In the genomic region with DNA sequence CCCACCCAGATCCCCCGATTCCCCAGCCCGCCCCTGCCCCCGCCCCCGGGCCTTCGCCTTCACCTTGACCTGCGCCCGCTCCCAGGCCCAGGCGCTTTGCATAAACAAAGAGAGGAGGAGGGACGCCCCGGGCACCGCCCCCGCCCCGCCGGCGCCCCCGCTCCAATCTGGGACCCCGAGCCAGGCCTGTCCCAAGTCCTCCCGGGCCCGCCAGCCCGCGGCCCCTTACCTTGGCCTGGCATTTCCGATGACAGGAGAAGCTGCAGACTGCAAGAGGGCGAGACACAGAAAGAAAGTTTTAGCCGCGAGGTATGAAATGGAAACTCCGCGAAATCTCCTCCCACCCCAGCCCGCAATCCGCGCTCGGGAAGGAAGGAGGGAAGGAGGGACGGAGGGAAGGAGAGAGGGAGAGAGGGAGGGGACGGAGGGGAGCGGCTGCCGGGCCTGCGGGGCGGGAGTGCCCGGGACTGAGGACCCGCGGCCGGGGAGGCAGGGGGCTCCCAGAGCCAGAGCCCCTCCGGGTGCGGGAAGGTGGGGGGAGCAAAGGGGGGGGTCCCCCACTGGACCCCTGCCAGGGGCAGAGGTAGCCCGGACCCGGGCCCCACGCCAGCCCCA, we compare ENCODE assay signal across 11 cellular contexts. TPM values are rescaled to one million over a fixed set of nuclear protein-coding genes. Genes with fewer than 3 reads are reported as not detected.
DNase-seq lines count a peak whose midpoint lies in the region; ATAC-seq and TF ChIP-seq lines count a peak whose summit lies in the region.
"Had no signal": no experiment of that assay in that cellular context is flagged by ENCODE, and none has a peak within 500 bp of the region (broad histone marks: within the 10 kb centered on the region; RNA-seq: fewer than 3 reads in every experiment).

No MANE protein-coding gene starts in this region.

- H3K27me3 ChIP-seq in Peyer's patch (no peaks in the 10 kb centered on the region), lung (ENCODE audit: control insufficient read depth, insufficient read depth) (no peaks in the 10 kb centered on the region), suprapubic skin (no peaks in the 10 kb centered on the region)

- H3K4me1 ChIP-seq in Peyer's patch = peaks cover 0 to 17% (median 0%) of the 10 kb centered on the region in 4 donors
- H3K4me1 ChIP-seq in lung (ENCODE audit: control insufficient read depth in 2 of 2, insufficient read depth in 2 of 2, low read length in 2 of 2) = peaks cover 25 to 32% of the 10 kb centered on the region in 2 donors
- peaks cover 48% of the 10 kb centered on the region for H3K4me1 ChIP-seq in suprapubic skin

- no peak for TF ChIP-seq EP300 in suprapubic skin (IDR thresholded peaks at IDR 0.05)

- CTCF ChIA-PET in activated naive CD4-positive, alpha-beta T cell treated with anti-CD3 and anti-CD28 coated beads for 36 hours (lab: Charles Lee) = no interaction called here

- WGBS in lung, 2 donors = 27 to 64% methylated on average over 36 to 46 of the region's 46 CpGs
- WGBS in suprapubic skin = 31% methylated on average over 38 of the region's 46 CpGs

- no peaks in the 10 kb centered on the region for H3K36me3 Mint-ChIP-seq in activated naive CD4-positive, alpha-beta T cell treated with anti-CD3 and anti-CD28 coated beads for 36 hours (ENCODE audit: low read depth)

- H3K27ac ChIP-seq in Peyer's patch (peak overlapping the region; percentile 58 to 86 (median 66)), lung (ENCODE audit: low read depth in 1 of 2, low read length in 1 of 2) (peak overlapping the region; percentile 65 to 72), suprapubic skin (peak overlapping the region; percentile 73)

- H3K4me1 Mint-ChIP-seq in activated naive CD4-positive, alpha-beta T cell treated with anti-CD3 and anti-CD28 coated beads for 36 hours (ENCODE audit: low read depth) = no peaks in the 10 kb centered on the region
- H3K4me1 Mint-ChIP-seq: central memory CD8-positive, alpha-beta T cell had no signal

- no peak overlapping the region for H3K4me3 Mint-ChIP-seq in activated naive CD4-positive, alpha-beta T cell treated with anti-CD3 and anti-CD28 coated beads for 36 hours
- H3K4me3 Mint-ChIP-seq: central memory CD8-positive, alpha-beta T cell had no signal

- no peaks in the 10 kb centered on the region for H3K36me3 ChIP-seq in Peyer's patch
- H3K36me3 ChIP-seq in lung (ENCODE audit: control insufficient read depth in 2 of 2, insufficient read depth in 2 of 2, low read length in 2 of 2) = no peaks in the 10 kb centered on the region
- peaks cover 5% of the 10 kb centered on the region for H3K36me3 ChIP-seq in suprapubic skin

- peaks cover 2% of the 10 kb centered on the region for H3K27me3 Mint-ChIP-seq in activated naive CD4-positive, alpha-beta T cell treated with anti-CD3 and anti-CD28 coated beads for 36 hours (ENCODE audit: low read depth)

- ATAC-seq in esophagus mucosa (peak; percentile 4), lung (ENCODE audit: insufficient read depth, low FRiP score) (no peak), GM19467 (IDR thresholded peaks at IDR 0.05; ENCODE audit: unreplicated experiment) (no peak)

- no peaks in the 10 kb centered on the region for H3K9me3 ChIP-seq in Peyer's patch
- no peaks in the 10 kb centered on the region for H3K9me3 ChIP-seq in lung (ENCODE audit: control insufficient read depth in 2 of 2, insufficient read depth in 1 of 2, low read length in 1 of 2)
- no peaks in the 10 kb centered on the region for H3K9me3 ChIP-seq in suprapubic skin

- TF ChIP-seq POLR2A in Peyer's patch (IDR thresholded peaks at IDR 0.05) (no peak), suprapubic skin (IDR thresholded peaks at IDR 0.05) (no peak)

- DNase-seq in Peyer's patch (peak in 1 of 3 donors; percentile 43), lung (ENCODE audit: low spot score) (no peak), suprapubic skin (ENCODE audit: low spot score in 2 of 2) (peak; percentile 62 to 74)
- no peak for DNase-seq in activated CD4-positive, alpha-beta T cell treated with anti-CD3 and anti-CD28 coated beads, Interleukin-2, amount 50 U/mL, for 1 hour
- no peak for DNase-seq in activated naive CD4-positive, alpha-beta T cell treated with anti-CD3 and anti-CD28 coated beads for 36 hours
- DNase-seq in activated naive CD4-positive, alpha-beta T cell treated with Interleukin-2 at 50 U/mL for 16 hours = no peak
- DNase-seq: Karpas-422 had no signal

- H3K9me3 Mint-ChIP-seq in activated naive CD4-positive, alpha-beta T cell treated with anti-CD3 and anti-CD28 coated beads for 36 hours = no peaks in the 10 kb centered on the region
- H3K9me3 Mint-ChIP-seq: central memory CD8-positive, alpha-beta T cell had no signal

- intact Hi-C loops in activated naive CD4-positive, alpha-beta T cell treated with anti-CD3 and anti-CD28 coated beads for 36 hours (cut with micrococcal nuclease) = no loop called here

- TF ChIP-seq CTCF in Peyer's patch (IDR thresholded peaks at IDR 0.05) = no peak
- no peak for TF ChIP-seq CTCF in lung (IDR thresholded peaks at IDR 0.05; ENCODE audit: control extremely low read depth, extremely low read depth)
- TF ChIP-seq CTCF in suprapubic skin (IDR thresholded peaks at IDR 0.05) = no peak

- no peak overlapping the region for H3K27ac Mint-ChIP-seq in activated naive CD4-positive, alpha-beta T cell treated with anti-CD3 and anti-CD28 coated beads for 36 hours

- H3K4me3 ChIP-seq in Peyer's patch (peak overlapping the region; percentile 24 to 56 (median 40)), lung (peak overlapping the region; percentile 30), suprapubic skin (peak overlapping the region; percentile 49)

RNA-seq across cellular contexts. Expression of gene TNS1, which starts 24.2 kb away (rescaled TPM):
- 100 to 1,000 TPM in 2 of 4 donors, 10 to 100 TPM in 2; 23.1 to 156 (median 81.1) TPM for total RNA-seq in Peyer's patch
- 27.7 TPM for total RNA-seq in esophagus mucosa
- total RNA-seq in lung = 100 to 1,000 TPM; 308 to 377 TPM
- 100 to 1,000 TPM in 1 of 2 donors, 10 to 100 TPM in 1; 67.0 to 108 TPM for polyA plus RNA-seq in lung
- 100 to 1,000 TPM in 2 of 4 donors, 10 to 100 TPM in 2; 64.1 to 145 (median 99.5) TPM for total RNA-seq in suprapubic skin
- under 1 TPM; 0.40 to 0.74 TPM for total RNA-seq in activated naive CD4-positive, alpha-beta T cell treated with anti-CD3 and anti-CD28 coated beads for 36 hours
- total RNA-seq: G401 had no signal

Comparison
In these comparisons a context has a peak if more than half of its experiments do, and no peak if none do; other contexts are left out.
1. DNase-seq: peak in suprapubic skin (2 of 2); none in lung (single experiment), activated CD4-positive, alpha-beta T cell treated with anti-CD3 and anti-CD28 coated beads, Interleukin-2, amount 50 U/mL, for 1 hour (single experiment), activated naive CD4-positive, alpha-beta T cell treated with anti-CD3 and anti-CD28 coated beads for 36 hours (single experiment) and activated naive CD4-positive, alpha-beta T cell treated with Interleukin-2 at 50 U/mL for 16 hours (single experiment).
2. RNA of gene TNS1, which starts 24.2 kb away (total RNA-seq): 308 to 377 TPM in lung, 64.1 to 145 TPM in suprapubic skin, 23.1 to 156 TPM in Peyer's patch and 27.7 TPM in esophagus mucosa (single experiment); 0.40 to 0.74 TPM in activated naive CD4-positive, alpha-beta T cell treated with anti-CD3 and anti-CD28 coated beads for 36 hours; every median in the first group is over 10 times any median in the second.
3. Peak in every context shown above with its lines, with median percentiles within 50 percentile points of each other: H3K27ac ChIP-seq and H3K4me3 ChIP-seq.